In the genomic region with DNA sequence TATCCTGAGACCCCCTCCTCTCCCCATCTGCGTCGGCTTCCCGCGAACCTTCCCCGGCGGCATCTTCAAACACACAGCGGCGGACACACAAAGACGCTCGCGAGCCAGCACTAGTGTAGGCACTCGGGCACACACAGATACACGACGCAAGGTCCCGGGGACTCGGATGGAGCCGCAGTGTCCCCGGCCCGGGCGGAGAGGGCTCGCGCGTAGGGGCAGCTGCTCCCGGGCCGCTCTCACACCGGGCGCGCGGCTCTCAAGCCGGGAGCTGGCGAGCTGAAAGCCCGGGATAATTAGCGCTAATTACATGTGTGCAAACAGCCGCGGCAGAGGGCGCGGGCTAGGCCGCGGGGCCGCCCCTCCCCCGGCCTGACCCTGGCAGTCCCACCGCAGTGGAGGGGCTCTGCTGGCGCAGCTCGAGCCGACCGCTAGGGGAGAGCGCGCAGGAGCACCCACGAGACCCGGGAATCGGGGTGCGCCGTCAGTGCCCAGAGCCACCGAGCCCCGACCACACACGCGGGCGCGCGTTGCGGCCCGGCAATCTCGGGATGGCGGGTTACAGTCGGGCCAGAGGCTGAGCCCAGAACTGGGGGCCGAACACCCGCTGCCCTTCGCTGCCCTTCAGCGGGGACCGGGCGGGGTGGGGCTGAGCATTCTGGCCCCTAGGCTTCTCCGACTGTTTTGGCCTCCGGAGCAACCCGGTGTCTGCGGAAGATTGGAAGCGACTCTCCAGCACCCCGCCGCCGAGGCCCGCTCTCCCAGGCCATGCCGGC, we compare ENCODE assay signal across 8 cellular contexts.
DNase-seq lines count a peak whose midpoint lies in the region; ATAC-seq and TF ChIP-seq lines count a peak whose summit lies in the region.

No MANE protein-coding gene starts in this region.

- H3K79me2 ChIP-seq in SK-N-SH (ENCODE audit: insufficient read depth), result no peaks in the 10 kb centered on the region

- no peaks in the 10 kb centered on the region for H3K9me2 ChIP-seq in SK-N-SH

- H3K4me1 ChIP-seq in SK-N-SH (ENCODE audit: control insufficient read depth in 1 of 2, insufficient read depth in 2 of 2, low read depth in 1 of 2, low read length in 1 of 2) (peaks cover 0 to 23% of the 10 kb centered on the region in 2 experiments; a peak in 1 of 4 replicates), neuronal stem cell (ENCODE audit: control insufficient read depth in 2 of 2, insufficient read depth in 1 of 2, low read depth in 1 of 2, low read length in 2 of 2) (peaks cover 2 to 15% of the 10 kb centered on the region in 2 donors)

- CTCF ChIA-PET in SK-N-SH (lab: Yijun Ruan, JAX), result interaction anchor here (0.5 to 37.6 kb wide), 68 partner anchors 8 to 469 kb away, joined by 3 to 1422 read pairs (median 5); a partner anchor contains a TSS

- no peak for TF ChIP-seq EP300 in SK-N-SH (IDR thresholded peaks at IDR 0.05; ENCODE audit: borderline replicate concordance in 1 of 2, low read depth in 1 of 2, low read length in 1 of 2)

- peak overlapping the region; percentile 77 for H3K4me2 ChIP-seq in SK-N-SH
- H3K4me2 ChIP-seq in neuronal stem cell (ENCODE audit: insufficient read depth, low read length, poor library complexity, severe bottlenecking), result peak overlapping the region; percentile 94

- H3K4me3 ChIP-seq in AG09309 (ENCODE audit: control insufficient read depth, low read depth, low read length), result peak overlapping the region; percentile 21
- peak overlapping the region; percentile 33 to 50 for H3K4me3 ChIP-seq in SK-N-SH (ENCODE audit: low read depth in 2 of 2, low read length in 1 of 2)
- peak overlapping the region in 1 of 2 donors; percentile 74 for H3K4me3 ChIP-seq in neuronal stem cell (ENCODE audit: low read length in 2 of 2)

- H4K20me1 ChIP-seq in SK-N-SH (ENCODE audit: insufficient read depth), result no peaks in the 10 kb centered on the region

- H3K9me3 ChIP-seq in SK-N-SH (no peaks in the 10 kb centered on the region), neuronal stem cell (replicated peaks in 1 of 2; ENCODE audit: control insufficient read depth in 2 of 2, insufficient read depth in 1 of 2, low read depth in 1 of 2, low read length in 2 of 2) (no peaks in the 10 kb centered on the region)

- H2AFZ ChIP-seq in SK-N-SH (ENCODE audit: low read depth), result 0 out of 2 replicates have a peak overlapping the region, but pooled peaks have one; percentile 46
- H2AFZ ChIP-seq in neuronal stem cell (ENCODE audit: low read length), result peak overlapping the region; percentile 79

- no peak overlapping the region for H2BK120ac ChIP-seq in neuronal stem cell (ENCODE audit: low read depth, low read length)

- H2BK12ac ChIP-seq in neuronal stem cell (ENCODE audit: low read length), result peak overlapping the region; percentile 14

- no peak for DNase-seq in AG09309 (ENCODE audit: low read depth)
- DNase-seq in GM20000 (ENCODE audit: low spot score), result peak; percentile 68
- peak; percentile 88 for DNase-seq in SK-N-SH
- peak; percentile 8 for DNase-seq in fibroblast of peridontal ligament (ENCODE audit: extremely low read depth)
- DNase-seq in neuronal stem cell (ENCODE audit: low spot score), result peak; percentile 78
- DNase-seq in NCI-H187 treated with DMSO at 0.1 percent for 48 hours (lab: John Stamatoyannopoulos, UW), result no peak
- DNase-seq in NK-92 (lab: John Stamatoyannopoulos, UW; ENCODE audit: unreplicated experiment), result no peak

- H3K27me3 ChIP-seq in SK-N-SH (ENCODE audit: insufficient read depth), result peaks cover 76% of the 10 kb centered on the region
- H3K27me3 ChIP-seq in neuronal stem cell (ENCODE audit: control insufficient read depth in 3 of 3, insufficient read depth in 3 of 3, low read depth in 1 of 3, low read length in 3 of 3), result peaks cover 7 to 89% (median 56%) of the 10 kb centered on the region in 3 experiments

- no peak overlapping the region for H4K8ac ChIP-seq in neuronal stem cell (ENCODE audit: low read depth, low read length)

- peak overlapping the region; percentile 63 for H2BK5ac ChIP-seq in neuronal stem cell (ENCODE audit: low read length)

- H3K79me1 ChIP-seq in neuronal stem cell (ENCODE audit: low read depth, low read length), result no peaks in the 10 kb centered on the region

- H2AK5ac ChIP-seq in neuronal stem cell (ENCODE audit: low read depth, low read length), result no peak overlapping the region

- H3K18ac ChIP-seq in neuronal stem cell (ENCODE audit: low read length), result peak overlapping the region; percentile 90

- H3K14ac ChIP-seq in neuronal stem cell (ENCODE audit: low read length), result no peak overlapping the region

- TF ChIP-seq CTCF in AG09309 (IDR thresholded peaks at IDR 0.05; ENCODE audit: control insufficient read depth, insufficient read depth, low read depth, low read length, missing control alignments) (peak; percentile 28), GM20000 (IDR thresholded peaks at IDR 0.05; ENCODE audit: extremely low read depth, missing control alignments) (no peak), SK-N-SH (IDR thresholded peaks at IDR 0.05) (peak; percentile 49)

- no peak overlapping the region for H4K91ac ChIP-seq in neuronal stem cell (ENCODE audit: low read depth, low read length, poor library complexity)

- ATAC-seq in GM21423 (IDR thresholded peaks at IDR 0.05; ENCODE audit: unreplicated experiment), result no peak

- H3K4ac ChIP-seq in neuronal stem cell (ENCODE audit: low read length), result no peak overlapping the region

- peak overlapping the region; percentile 74 for H2BK15ac ChIP-seq in neuronal stem cell (ENCODE audit: low read length)

- H3F3A ChIP-seq in SK-N-SH (replicated peaks; ENCODE audit: insufficient read depth), result no peaks in the 10 kb centered on the region

- H3K27ac ChIP-seq in SK-N-SH (ENCODE audit: low read depth in 2 of 2, low read length in 1 of 2), result no peak overlapping the region
- no peak overlapping the region for H3K27ac ChIP-seq in neuronal stem cell (replicated peaks; ENCODE audit: low read length)

- H3K9ac ChIP-seq in SK-N-SH (no peak overlapping the region), neuronal stem cell (ENCODE audit: low read depth, low read length, poor library complexity) (no peak overlapping the region)

- 3% methylated on average over 25 of the region's 81 CpGs for WGBS in SK-N-SH (ENCODE audit: low lambda C conversion rate)
- WGBS in neuronal stem cell (ENCODE audit: extremely low coverage in 2 of 2, insufficient read length in 2 of 2, insufficient replicate concordance in 1 of 2), 2 donors, result no CpG with 5 or more reads among the region's 81 CpGs

- POLR2A ChIA-PET in SK-N-SH (lab: Yijun Ruan, JAX), result interaction anchor here (1.3 kb wide), 1 partner anchor 273 kb away, joined by 3 read pairs; no protein-coding TSS in a partner anchor

- no peak for TF ChIP-seq RAD21 in SK-N-SH (IDR thresholded peaks at IDR 0.05; ENCODE audit: low read length)

- peak overlapping the region; percentile 25 for H3K23ac ChIP-seq in neuronal stem cell (ENCODE audit: low read depth, low read length, poor library complexity)

- H3K36me3 ChIP-seq in SK-N-SH (replicated peaks in 1 of 2; ENCODE audit: control insufficient read depth in 1 of 2, insufficient read depth in 2 of 2, low read length in 1 of 2) (no peaks in the 10 kb centered on the region), neuronal stem cell (replicated peaks in 1 of 2; ENCODE audit: control insufficient read depth in 2 of 2, insufficient read depth in 2 of 2, low read length in 2 of 2) (no peaks in the 10 kb centered on the region)

TF ChIP-seq in SK-N-SH, 30 proteins besides CTCF, POLR2A, EP300 and RAD21:
- TF ChIP-seq EZH2phosphoT487 (IDR thresholded peaks at IDR 0.05; ENCODE audit: borderline replicate concordance, low read depth) (peak; percentile 84; the same call in 1 of the 2 replicates), GABPA (IDR thresholded peaks at IDR 0.05; ENCODE audit: low read depth) (no peak), POLR2AphosphoS5 (IDR thresholded peaks at IDR 0.05; ENCODE audit: low read depth, low read length) (no peak), YY1 (IDR thresholded peaks at IDR 0.05; ENCODE audit: low read depth) (no peak), MXI1 (IDR thresholded peaks at IDR 0.05; ENCODE audit: low read depth, low read length) (no peak), TEAD4 (IDR thresholded peaks at IDR 0.05; ENCODE audit: borderline replicate concordance, insufficient read depth) (no peak)
- TF ChIP-seq, protein P1, sequence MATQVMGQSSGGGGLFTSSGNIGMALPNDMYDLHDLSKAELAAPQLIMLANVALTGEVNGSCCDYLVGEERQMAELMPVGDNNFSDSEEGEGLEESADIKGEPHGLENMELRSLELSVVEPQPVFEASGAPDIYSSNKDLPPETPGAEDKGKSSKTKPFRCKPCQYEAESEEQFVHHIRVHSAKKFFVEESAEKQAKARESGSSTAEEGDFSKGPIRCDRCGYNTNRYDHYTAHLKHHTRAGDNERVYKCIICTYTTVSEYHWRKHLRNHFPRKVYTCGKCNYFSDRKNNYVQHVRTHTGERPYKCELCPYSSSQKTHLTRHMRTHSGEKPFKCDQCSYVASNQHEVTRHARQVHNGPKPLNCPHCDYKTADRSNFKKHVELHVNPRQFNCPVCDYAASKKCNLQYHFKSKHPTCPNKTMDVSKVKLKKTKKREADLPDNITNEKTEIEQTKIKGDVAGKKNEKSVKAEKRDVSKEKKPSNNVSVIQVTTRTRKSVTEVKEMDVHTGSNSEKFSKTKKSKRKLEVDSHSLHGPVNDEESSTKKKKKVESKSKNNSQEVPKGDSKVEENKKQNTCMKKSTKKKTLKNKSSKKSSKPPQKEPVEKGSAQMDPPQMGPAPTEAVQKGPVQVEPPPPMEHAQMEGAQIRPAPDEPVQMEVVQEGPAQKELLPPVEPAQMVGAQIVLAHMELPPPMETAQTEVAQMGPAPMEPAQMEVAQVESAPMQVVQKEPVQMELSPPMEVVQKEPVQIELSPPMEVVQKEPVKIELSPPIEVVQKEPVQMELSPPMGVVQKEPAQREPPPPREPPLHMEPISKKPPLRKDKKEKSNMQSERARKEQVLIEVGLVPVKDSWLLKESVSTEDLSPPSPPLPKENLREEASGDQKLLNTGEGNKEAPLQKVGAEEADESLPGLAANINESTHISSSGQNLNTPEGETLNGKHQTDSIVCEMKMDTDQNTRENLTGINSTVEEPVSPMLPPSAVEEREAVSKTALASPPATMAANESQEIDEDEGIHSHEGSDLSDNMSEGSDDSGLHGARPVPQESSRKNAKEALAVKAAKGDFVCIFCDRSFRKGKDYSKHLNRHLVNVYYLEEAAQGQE (IDR thresholded peaks at IDR 0.05; ENCODE audit: low read depth, low read length), result no peak
- TF ChIP-seq, protein P2, sequence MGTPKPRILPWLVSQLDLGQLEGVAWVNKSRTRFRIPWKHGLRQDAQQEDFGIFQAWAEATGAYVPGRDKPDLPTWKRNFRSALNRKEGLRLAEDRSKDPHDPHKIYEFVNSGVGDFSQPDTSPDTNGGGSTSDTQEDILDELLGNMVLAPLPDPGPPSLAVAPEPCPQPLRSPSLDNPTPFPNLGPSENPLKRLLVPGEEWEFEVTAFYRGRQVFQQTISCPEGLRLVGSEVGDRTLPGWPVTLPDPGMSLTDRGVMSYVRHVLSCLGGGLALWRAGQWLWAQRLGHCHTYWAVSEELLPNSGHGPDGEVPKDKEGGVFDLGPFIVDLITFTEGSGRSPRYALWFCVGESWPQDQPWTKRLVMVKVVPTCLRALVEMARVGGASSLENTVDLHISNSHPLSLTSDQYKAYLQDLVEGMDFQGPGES (IDR thresholded peaks at IDR 0.05; ENCODE audit: low read depth, low read length), result no peak

Comparison
In these comparisons a context has a peak if more than half of its experiments do, and no peak if none do; other contexts are left out.
1. DNase-seq: peak in GM20000 (single experiment), SK-N-SH (single experiment), fibroblast of peridontal ligament (single experiment) and neuronal stem cell (single experiment); none in AG09309 (single experiment), NCI-H187 treated with DMSO at 0.1 percent for 48 hours (single experiment) and NK-92 (single experiment).